In the genomic region with DNA sequence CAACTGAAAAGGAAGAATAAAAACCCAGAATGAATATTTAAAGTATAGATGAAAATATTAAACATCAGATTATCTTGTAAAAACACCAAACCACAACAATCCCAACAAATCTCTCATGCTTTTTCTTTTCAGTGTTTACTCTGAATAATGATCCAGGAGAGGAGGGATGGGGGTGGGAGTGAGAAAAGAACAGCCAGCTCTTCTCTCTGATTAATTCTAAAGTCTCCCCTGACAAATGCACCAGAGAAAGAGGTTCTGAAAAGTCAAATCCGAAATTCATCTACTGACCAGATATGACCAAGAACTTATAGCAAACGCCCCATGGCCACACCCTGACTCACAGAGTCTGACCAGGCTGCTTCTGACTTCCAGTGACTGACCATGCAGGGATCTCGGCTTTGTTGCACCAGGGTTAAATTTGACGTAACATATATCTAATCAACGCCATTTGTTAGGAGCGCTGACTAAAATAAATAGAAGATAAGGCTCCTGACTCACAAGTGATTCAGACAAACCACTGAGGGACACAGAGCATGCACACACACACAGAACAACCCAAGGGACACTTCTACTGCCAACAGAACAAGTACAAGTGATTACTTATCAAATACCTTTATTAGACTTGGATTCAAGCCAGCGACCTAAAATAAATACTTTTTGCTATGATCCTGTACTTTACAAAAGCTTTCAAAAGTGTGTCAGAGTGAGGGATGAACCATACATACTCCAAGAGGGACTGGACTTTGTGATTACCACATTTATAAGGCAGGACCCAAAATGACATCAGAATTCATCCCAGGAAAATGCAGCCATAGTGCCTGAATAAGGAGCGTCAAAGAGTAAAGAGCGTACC, we compare ENCODE assay signal across 1 cellular context.
A peak's percentile ranks its signal among the peaks of the same experiment; 100 is the strongest.
TF ChIP-seq lines count a peak whose summit lies in the region.

No MANE protein-coding gene starts in this region.

TF ChIP-seq in HepG2, 621 proteins besides CTCF, POLR2A, EP300 and RAD21 (continued from another document and continues in another):
- TF ChIP-seq ZBED4 (CRISPR knock-in tag; IDR thresholded peaks at IDR 0.05; ENCODE audit: borderline replicate concordance) (no peak), ZFP62 (CRISPR knock-in tag; IDR thresholded peaks at IDR 0.05) (no peak), EEA1 (CRISPR knock-in tag; IDR thresholded peaks at IDR 0.05; ENCODE audit: borderline replicate concordance) (no peak), PAXIP1 (CRISPR knock-in tag; conservative IDR thresholded peaks at IDR 0.05) (no peak; the same call in 1 of the 2 replicates), ZNF564 (CRISPR knock-in tag; IDR thresholded peaks at IDR 0.05) (no peak), MYC (CRISPR knock-in tag; IDR thresholded peaks at IDR 0.05; ENCODE audit: borderline replicate concordance) (no peak), ZNF570 (CRISPR knock-in tag; IDR thresholded peaks at IDR 0.05; ENCODE audit: borderline replicate concordance) (no peak), ZNF746 (CRISPR knock-in tag; IDR thresholded peaks at IDR 0.05) (no peak), GATA4 (IDR thresholded peaks at IDR 0.05; ENCODE audit: borderline replicate concordance, low read depth) (peak; percentile 85; the same call in 1 of the 2 replicates), ZNF614 (CRISPR knock-in tag; IDR thresholded peaks at IDR 0.05; ENCODE audit: borderline replicate concordance) (no peak; the same call in 1 of the 2 replicates), ZNF737 (CRISPR knock-in tag; IDR thresholded peaks at IDR 0.05; ENCODE audit: borderline replicate concordance) (no peak), HDAC2 (CRISPR knock-in tag; IDR thresholded peaks at IDR 0.05) (peak; percentile 64), ATF5 (CRISPR knock-in tag; IDR thresholded peaks at IDR 0.05; ENCODE audit: low read depth) (no peak), IKZF4 (CRISPR knock-in tag; IDR thresholded peaks at IDR 0.05; ENCODE audit: borderline replicate concordance, low read depth, not compliant biosample characterization) (no peak), SRF (IDR thresholded peaks at IDR 0.05; ENCODE audit: low read depth, low read length) (no peak), PAF1 (CRISPR knock-in tag; IDR thresholded peaks at IDR 0.05) (no peak), NFYC (CRISPR knock-in tag; IDR thresholded peaks at IDR 0.05) (peak; percentile 14; the same call in 1 of the 2 replicates), HOXD1 (CRISPR knock-in tag; IDR thresholded peaks at IDR 0.05) (no peak; the same call in 1 of the 2 replicates), ZNF138 (CRISPR knock-in tag; IDR thresholded peaks at IDR 0.05; ENCODE audit: low read depth) (no peak), ATF6 (CRISPR knock-in tag; conservative IDR thresholded peaks at IDR 0.05) (no peak), ZNF781 (CRISPR knock-in tag; IDR thresholded peaks at IDR 0.05; ENCODE audit: borderline replicate concordance, not compliant biosample characterization) (peak; percentile 50), SP140L (CRISPR knock-in tag; IDR thresholded peaks at IDR 0.05; ENCODE audit: borderline replicate concordance) (0 out of 2 replicates have a peak, but pooled peaks have one; percentile 9)
- TF ChIP-seq, protein P1, sequence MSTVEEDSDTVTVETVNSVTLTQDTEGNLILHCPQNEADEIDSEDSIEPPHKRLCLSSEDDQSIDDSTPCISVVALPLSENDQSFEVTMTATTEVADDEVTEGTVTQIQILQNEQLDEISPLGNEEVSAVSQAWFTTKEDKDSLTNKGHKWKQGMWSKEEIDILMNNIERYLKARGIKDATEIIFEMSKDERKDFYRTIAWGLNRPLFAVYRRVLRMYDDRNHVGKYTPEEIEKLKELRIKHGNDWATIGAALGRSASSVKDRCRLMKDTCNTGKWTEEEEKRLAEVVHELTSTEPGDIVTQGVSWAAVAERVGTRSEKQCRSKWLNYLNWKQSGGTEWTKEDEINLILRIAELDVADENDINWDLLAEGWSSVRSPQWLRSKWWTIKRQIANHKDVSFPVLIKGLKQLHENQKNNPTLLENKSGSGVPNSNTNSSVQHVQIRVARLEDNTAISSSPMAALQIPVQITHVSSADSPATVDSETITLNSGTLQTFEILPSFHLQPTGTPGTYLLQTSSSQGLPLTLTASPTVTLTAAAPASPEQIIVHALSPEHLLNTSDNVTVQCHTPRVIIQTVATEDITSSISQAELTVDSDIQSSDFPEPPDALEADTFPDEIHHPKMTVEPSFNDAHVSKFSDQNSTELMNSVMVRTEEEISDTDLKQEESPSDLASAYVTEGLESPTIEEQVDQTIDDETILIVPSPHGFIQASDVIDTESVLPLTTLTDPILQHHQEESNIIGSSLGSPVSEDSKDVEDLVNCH (CRISPR knock-in tag; IDR thresholded peaks at IDR 0.05): no peak
- TF ChIP-seq, protein P2, sequence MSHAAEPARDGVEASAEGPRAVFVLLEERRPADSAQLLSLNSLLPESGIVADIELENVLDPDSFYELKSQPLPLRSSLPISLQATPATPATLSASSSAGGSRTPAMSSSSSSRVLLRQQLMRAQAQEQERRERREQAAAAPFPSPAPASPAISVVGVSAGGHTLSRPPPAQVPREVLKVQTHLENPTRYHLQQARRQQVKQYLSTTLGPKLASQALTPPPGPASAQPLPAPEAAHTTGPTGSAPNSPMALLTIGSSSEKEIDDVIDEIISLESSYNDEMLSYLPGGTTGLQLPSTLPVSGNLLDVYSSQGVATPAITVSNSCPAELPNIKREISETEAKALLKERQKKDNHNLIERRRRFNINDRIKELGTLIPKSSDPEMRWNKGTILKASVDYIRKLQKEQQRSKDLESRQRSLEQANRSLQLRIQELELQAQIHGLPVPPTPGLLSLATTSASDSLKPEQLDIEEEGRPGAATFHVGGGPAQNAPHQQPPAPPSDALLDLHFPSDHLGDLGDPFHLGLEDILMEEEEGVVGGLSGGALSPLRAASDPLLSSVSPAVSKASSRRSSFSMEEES (CRISPR knock-in tag; IDR thresholded peaks at IDR 0.05): peak; percentile 28; the same call in 1 of the 2 replicates
- TF ChIP-seq, protein P3, sequence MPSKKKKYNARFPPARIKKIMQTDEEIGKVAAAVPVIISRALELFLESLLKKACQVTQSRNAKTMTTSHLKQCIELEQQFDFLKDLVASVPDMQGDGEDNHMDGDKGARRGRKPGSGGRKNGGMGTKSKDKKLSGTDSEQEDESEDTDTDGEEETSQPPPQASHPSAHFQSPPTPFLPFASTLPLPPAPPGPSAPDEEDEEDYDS (CRISPR knock-in tag; IDR thresholded peaks at IDR 0.05): no peak
- TF ChIP-seq, protein P4, sequence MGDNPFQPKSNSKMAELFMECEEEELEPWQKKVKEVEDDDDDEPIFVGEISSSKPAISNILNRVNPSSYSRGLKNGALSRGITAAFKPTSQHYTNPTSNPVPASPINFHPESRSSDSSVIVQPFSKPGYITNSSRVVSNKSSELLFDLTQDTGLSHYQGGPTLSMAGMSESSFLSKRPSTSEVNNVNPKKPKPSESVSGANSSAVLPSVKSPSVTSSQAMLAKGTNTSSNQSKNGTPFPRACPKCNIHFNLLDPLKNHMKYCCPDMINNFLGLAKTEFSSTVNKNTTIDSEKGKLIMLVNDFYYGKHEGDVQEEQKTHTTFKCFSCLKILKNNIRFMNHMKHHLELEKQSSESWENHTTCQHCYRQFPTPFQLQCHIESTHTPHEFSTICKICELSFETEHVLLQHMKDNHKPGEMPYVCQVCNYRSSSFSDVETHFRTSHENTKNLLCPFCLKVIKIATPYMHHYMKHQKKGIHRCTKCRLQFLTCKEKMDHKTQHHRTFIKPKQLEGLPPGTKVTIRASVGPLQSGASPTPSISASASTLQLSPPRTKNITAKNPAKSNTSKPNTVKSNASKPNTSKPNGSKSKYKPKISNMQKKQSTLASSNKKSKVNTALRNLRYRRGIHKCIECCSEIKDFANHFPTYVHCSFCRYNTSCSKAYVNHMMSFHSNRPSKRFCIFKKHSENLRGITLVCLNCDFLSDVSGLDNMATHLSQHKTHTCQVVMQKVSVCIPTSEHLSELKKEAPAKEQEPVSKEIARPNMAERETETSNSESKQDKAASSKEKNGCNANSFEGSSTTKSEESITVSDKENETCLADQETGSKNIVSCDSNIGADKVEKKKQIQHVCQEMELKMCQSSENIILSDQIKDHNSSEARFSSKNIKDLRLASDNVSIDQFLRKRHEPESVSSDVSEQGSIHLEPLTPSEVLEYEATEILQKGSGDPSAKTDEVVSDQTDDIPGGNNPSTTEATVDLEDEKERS (CRISPR knock-in tag; IDR thresholded peaks at IDR 0.05): peak; percentile 18; the same call in 1 of the 2 replicates
